Comparison of ENCODE assay signal across 17 cellular contexts in the genomic region with DNA sequence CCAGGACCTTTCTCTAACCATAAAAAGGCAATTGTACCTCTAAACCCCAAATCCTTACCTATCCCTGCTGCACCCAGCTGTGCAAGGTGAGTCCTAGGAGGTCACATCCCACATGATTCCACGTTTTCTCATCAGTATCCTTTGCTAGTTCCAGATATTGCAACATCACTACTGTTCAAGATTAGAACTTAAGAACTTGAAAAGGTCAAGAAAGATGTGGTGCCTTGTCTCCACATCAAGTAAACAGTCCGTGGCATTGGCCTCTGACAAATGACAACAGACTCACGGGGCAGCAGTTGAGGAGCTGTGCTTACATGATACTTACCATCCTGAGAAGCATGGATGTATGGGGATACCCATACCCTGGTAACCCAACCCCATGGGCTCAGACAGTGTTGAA.
"Had no signal": no experiment of that assay in that cellular context is flagged by ENCODE, and none has a peak within 500 bp of the region (broad histone marks: within the 10 kb centered on the region; RNA-seq: fewer than 3 reads in every experiment).

No MANE protein-coding gene starts in this region.

- ATAC-seq: mucosa of descending colon; naive thymus-derived CD8-positive, alpha-beta T cell; psoas muscle; sciatic nerve had no signal

- H3K27me3 Mint-ChIP-seq: central memory CD8-positive, alpha-beta T cell; naive thymus-derived CD8-positive, alpha-beta T cell had no signal

- H3K4me1 ChIP-seq: psoas muscle had no signal

- H3K36me3 Mint-ChIP-seq: immature natural killer cell; naive thymus-derived CD8-positive, alpha-beta T cell; WTC11 had no signal

- H3K4me3 Mint-ChIP-seq: activated naive CD4-positive, alpha-beta T cell treated with anti-CD3 and anti-CD28 coated beads for 36 hours; central memory CD8-positive, alpha-beta T cell; dendritic cell treated with granulocyte-macrophage colony-stimulating factor and Interleukin-4, amounts not matched to agents 40 ng/mL and 50 ng/mL, for 4 days; immature natural killer cell; naive thymus-derived CD8-positive, alpha-beta T cell; WTC11 had no signal

- H3K27ac Mint-ChIP-seq: activated naive CD4-positive, alpha-beta T cell treated with anti-CD3 and anti-CD28 coated beads for 36 hours; dendritic cell treated with granulocyte-macrophage colony-stimulating factor and Interleukin-4, amounts not matched to agents 40 ng/mL and 50 ng/mL, for 4 days; immature natural killer cell; WTC11 had no signal

- H3K9me3 Mint-ChIP-seq: central memory CD8-positive, alpha-beta T cell; immature natural killer cell; WTC11 had no signal

- H3K4me3 ChIP-seq: lung, mucosa of descending colon, psoas muscle, thoracic aorta had no signal

- H3K9me3 ChIP-seq: mucosa of descending colon, psoas muscle, thoracic aorta had no signal

- H3K36me3 ChIP-seq: thoracic aorta had no signal

- H3K4me1 Mint-ChIP-seq: central memory CD8-positive, alpha-beta T cell; immature natural killer cell had no signal

- H3K27ac ChIP-seq: psoas muscle, thoracic aorta had no signal

- DNase-seq: activated CD4-positive, alpha-beta T cell treated with anti-CD3 and anti-CD28 coated beads for 48 hours; activated naive CD4-positive, alpha-beta T cell treated with anti-CD3 and anti-CD28 coated beads for 36 hours; glutamatergic neuron; immature natural killer cell; mucosa of descending colon; naive thymus-derived CD8-positive, alpha-beta T cell; nucleus accumbens; psoas muscle; stimulated activated CD4-positive, alpha-beta T cell treated with anti-CD3 and anti-CD28 coated beads, Interleukin-2, amount 100 ng/mL, for 24 hours; stimulated activated naive CD4-positive, alpha-beta T cell treated with Interleukin-2 at 50 U/mL for 16 hours; T-helper 1 cell had no signal
